In the genomic region with DNA sequence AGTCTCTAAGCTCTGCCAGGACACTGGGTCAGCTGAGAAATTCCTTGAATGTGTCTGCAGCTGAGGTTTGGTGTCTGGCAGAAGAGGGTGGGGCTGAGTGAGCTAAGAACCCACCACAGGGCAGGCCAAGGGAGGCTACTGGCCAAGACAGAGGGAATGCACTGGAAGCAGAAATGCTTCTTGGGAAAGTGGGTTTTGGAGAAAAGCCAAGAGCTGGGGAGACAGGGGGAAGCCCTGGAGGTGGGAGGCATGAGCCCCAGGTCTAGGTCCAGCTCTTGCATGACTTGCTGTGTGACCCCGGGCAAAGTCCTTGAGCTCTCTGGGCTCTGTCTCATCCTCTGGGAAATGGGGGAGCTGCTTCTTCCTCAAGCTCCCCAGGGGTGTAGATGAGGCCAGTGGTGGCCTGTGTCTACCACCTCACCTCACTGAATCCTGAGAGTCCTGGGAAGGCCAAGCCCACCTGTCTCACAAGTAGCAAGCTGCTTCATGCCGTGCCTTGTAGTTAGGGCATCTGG, we compare ENCODE assay signal across 17 cellular contexts. TPM values are rescaled to one million over a fixed set of nuclear protein-coding genes. Genes with fewer than 3 reads are reported as not detected.
DNase-seq lines count a peak whose midpoint lies in the region; TF ChIP-seq lines count a peak whose summit lies in the region.
"Had no signal": no experiment of that assay in that cellular context is flagged by ENCODE, and none has a peak within 500 bp of the region (broad histone marks: within the 10 kb centered on the region; RNA-seq: fewer than 3 reads in every experiment).

No MANE protein-coding gene starts in this region.

- H3K9me3 ChIP-seq in sigmoid colon: no peaks in the 10 kb centered on the region
- H3K9me3 ChIP-seq in transverse colon: no peaks in the 10 kb centered on the region
- H3K9me3 ChIP-seq: pancreas, SJSA1 had no signal

- H3K4me1 Mint-ChIP-seq in nephron: peaks cover 42% of the 10 kb centered on the region
- peaks cover 10% of the 10 kb centered on the region for H3K4me1 Mint-ChIP-seq in activated CD4-positive, alpha-beta T cell treated with anti-CD3 and anti-CD28 coated beads, Interleukin-2, amount 10 ng/mL, durations not matched to agents 24 days and 14 days

- H3K36me3 ChIP-seq in sigmoid colon (no peaks in the 10 kb centered on the region), transverse colon (no peaks in the 10 kb centered on the region)
- H3K36me3 ChIP-seq: pancreas, SJSA1 had no signal

- TF ChIP-seq CTCF in nephron (IDR thresholded peaks at IDR 0.05; ENCODE audit: unreplicated experiment in 3 of 3): no peak
- TF ChIP-seq CTCF in sigmoid colon (IDR thresholded peaks at IDR 0.05): no peak
- TF ChIP-seq CTCF in transverse colon (IDR thresholded peaks at IDR 0.05): no peak

- H3K36me3 Mint-ChIP-seq in nephron (ENCODE audit: low read depth): peaks cover 3% of the 10 kb centered on the region
- H3K36me3 Mint-ChIP-seq in activated CD4-positive, alpha-beta T cell treated with anti-CD3 and anti-CD28 coated beads, Interleukin-2, amount 10 ng/mL, durations not matched to agents 24 days and 14 days (ENCODE audit: low read depth): no peaks in the 10 kb centered on the region

- H3K27ac ChIP-seq in sigmoid colon (peak overlapping the region in 2 of 4 donors; percentile 0 to 76), transverse colon (peak overlapping the region in 1 of 4 donors; percentile 21)
- H3K27ac ChIP-seq: pancreas, SJSA1, VCaP had no signal

- 84 to 89% methylated on average over 2 of the region's 2 CpGs for WGBS in sigmoid colon, 2 donors
- 69 to 83% methylated on average over 1 to 2 of the region's 2 CpGs for WGBS in transverse colon (ENCODE audit: low coverage in 1 of 2), 2 donors

- TF ChIP-seq EP300 in sigmoid colon (IDR thresholded peaks at IDR 0.05): no peak
- TF ChIP-seq EP300 in transverse colon (IDR thresholded peaks at IDR 0.05; ENCODE audit: low read depth): no peak

- in situ Hi-C loops in transverse colon (cut with MboI; ENCODE audit: low pct_ligation_motif_present in 1 of 4, low pct_unique_long_range_greater_than_20kb in 1 of 4, low sequenced_read_pairs in 3 of 4): loop anchor here in 1 of 4 donors (5.0 kb wide), 1 partner anchor 77 kb away; no protein-coding TSS in a partner anchor

- DNase-seq in AG08396 (ENCODE audit: low spot score): peak; percentile 73
- peak; percentile 28 for DNase-seq in HT1080 (ENCODE audit: low read depth)
- DNase-seq in ecto neural progenitor cell (ENCODE audit: low spot score): peak; percentile 53
- DNase-seq in hypothalamus (lab: John Stamatoyannopoulos, UW): no peak
- no peak for DNase-seq in sigmoid colon
- no peak for DNase-seq in activated CD4-positive, alpha-beta T cell treated with anti-CD3 and anti-CD28 coated beads, Interleukin-2, amount 10 ng/mL, durations not matched to agents 24 days and 14 days
- no peak for DNase-seq in transverse colon
- DNase-seq: activated CD8-positive, alpha-beta memory T cell treated with anti-CD3 and anti-CD28 coated beads, Interleukin-2, amount 50 U/mL, for 48 hours; C1 segment of cervical spinal cord; KBM-7; NCI-H1930; pancreas; stimulated activated CD4-positive, alpha-beta T cell treated with anti-CD3 and anti-CD28 coated beads, Interleukin-1b, Interleukin-23, amount 100 ng/mL, for 48 hours had no signal

- peak overlapping the region; percentile 78 to 87 (median 81) for H3K4me3 Mint-ChIP-seq in nephron
- H3K4me3 Mint-ChIP-seq in activated CD4-positive, alpha-beta T cell treated with anti-CD3 and anti-CD28 coated beads, Interleukin-2, amount 10 ng/mL, durations not matched to agents 24 days and 14 days: no peak overlapping the region

- H3K4me1 ChIP-seq in sigmoid colon: peaks cover 0 to 59% (median 50%) of the 10 kb centered on the region in 4 donors
- H3K4me1 ChIP-seq in transverse colon: peaks cover 4 to 37% (median 26%) of the 10 kb centered on the region in 4 donors
- H3K4me1 ChIP-seq: pancreas had no signal

- no peaks in the 10 kb centered on the region for H3K27me3 Mint-ChIP-seq in nephron (ENCODE audit: low read depth)
- peaks cover 17% of the 10 kb centered on the region for H3K27me3 Mint-ChIP-seq in activated CD4-positive, alpha-beta T cell treated with anti-CD3 and anti-CD28 coated beads, Interleukin-2, amount 10 ng/mL, durations not matched to agents 24 days and 14 days

- no peaks in the 10 kb centered on the region for H3K27me3 ChIP-seq in sigmoid colon
- H3K27me3 ChIP-seq in transverse colon: no peaks in the 10 kb centered on the region
- H3K27me3 ChIP-seq: pancreas, SJSA1 had no signal

- TF ChIP-seq POLR2A in sigmoid colon (IDR thresholded peaks at IDR 0.05): no peak
- TF ChIP-seq POLR2A in transverse colon (IDR thresholded peaks at IDR 0.05): no peak

- H3K9me3 Mint-ChIP-seq in nephron: no peaks in the 10 kb centered on the region
- H3K9me3 Mint-ChIP-seq in activated CD4-positive, alpha-beta T cell treated with anti-CD3 and anti-CD28 coated beads, Interleukin-2, amount 10 ng/mL, durations not matched to agents 24 days and 14 days: no peaks in the 10 kb centered on the region

- H3K4me3 ChIP-seq in sigmoid colon: no peak overlapping the region
- H3K4me3 ChIP-seq in transverse colon: no peak overlapping the region
- H3K4me3 ChIP-seq: pancreas, SJSA1 had no signal

- intact Hi-C loops in sigmoid colon (cut with DNase I) (no loop called here), transverse colon (cut with DNase I; ENCODE audit: low total_unique reads) (no loop called here)
- intact Hi-C loops in activated CD4-positive, alpha-beta T cell treated with anti-CD3 and anti-CD28 coated beads, Interleukin-2, amount 10 ng/mL, durations not matched to agents 24 days and 14 days (cut with micrococcal nuclease): no loop called here

- H3K27ac Mint-ChIP-seq in nephron: peak overlapping the region; percentile 14 to 71 (median 63)
- H3K27ac Mint-ChIP-seq in activated CD4-positive, alpha-beta T cell treated with anti-CD3 and anti-CD28 coated beads, Interleukin-2, amount 10 ng/mL, durations not matched to agents 24 days and 14 days: no peak overlapping the region

RNA-seq across cellular contexts. Expression of a gene that starts 2.3 kb away (rescaled TPM):
- total RNA-seq in HT1080 (2014; rRNA removed; shearing (Covaris generic)): not detected in 2 replicates
- polyA plus RNA-seq in HT1080 (2015; cell fraction: cytosol; rRNA removed): not detected in 2 replicates
- polyA plus RNA-seq in HT1080 (2015; cell fraction: nucleus; rRNA removed): not detected in 2 replicates
- 1 to 10 TPM; 4.6 to 9.9 (median 8.6) TPM for total RNA-seq in sigmoid colon
- 1 to 10 TPM in 1 of 3 donors, under 1 TPM in 1, not detected in 1; 0.60 to 4.4 TPM for polyA plus RNA-seq in sigmoid colon
- 0.50 and 0.70 TPM in 2 replicates for total RNA-seq in activated CD4-positive, alpha-beta T cell treated with anti-CD3 and anti-CD28 coated beads, Interleukin-2, amount 10 ng/mL, durations not matched to agents 24 days and 14 days
- 1 to 10 TPM; 1.2 to 2.2 (median 1.6) TPM for total RNA-seq in transverse colon

RNA-seq across cellular contexts. Expression of a gene that starts 7.2 kb away (rescaled TPM):
- total RNA-seq in HT1080 (2014; rRNA removed; shearing (Covaris generic)): not detected in 2 replicates
- polyA plus RNA-seq in HT1080 (2015; cell fraction: cytosol; rRNA removed): not detected in 2 replicates
- polyA plus RNA-seq in HT1080 (2015; cell fraction: nucleus; rRNA removed): not detected in 2 replicates
- total RNA-seq in sigmoid colon (10 to 100 TPM in 3 of 4 donors, 1 to 10 TPM in 1; 5.7 to 51.5 (median 29.1) TPM), transverse colon (10 to 100 TPM; 15.3 to 80.1 (median 50.8) TPM)
- 100 to 1,000 TPM; 272 to 336 (median 286) TPM for polyA plus RNA-seq in sigmoid colon
- 122 and 126 TPM in 2 replicates for total RNA-seq in activated CD4-positive, alpha-beta T cell treated with anti-CD3 and anti-CD28 coated beads, Interleukin-2, amount 10 ng/mL, durations not matched to agents 24 days and 14 days

RNA-seq across cellular contexts. Expression of a gene that starts 11.8 kb away (rescaled TPM):
- 88.6 and 107 TPM in 2 replicates for total RNA-seq in HT1080 (2014; rRNA removed; shearing (Covaris generic))
- polyA plus RNA-seq in HT1080 (2015; cell fraction: cytosol; rRNA removed): 113 and 130 TPM in 2 replicates
- polyA plus RNA-seq in HT1080 (2015; cell fraction: nucleus; rRNA removed): 63.3 and 72.1 TPM in 2 replicates
- 10 to 100 TPM; 25.0 to 85.7 (median 45.5) TPM for total RNA-seq in sigmoid colon
- polyA plus RNA-seq in sigmoid colon: 10 to 100 TPM; 39.0 to 70.8 (median 43.9) TPM
- total RNA-seq in activated CD4-positive, alpha-beta T cell treated with anti-CD3 and anti-CD28 coated beads, Interleukin-2, amount 10 ng/mL, durations not matched to agents 24 days and 14 days: 89.9 and 92.2 TPM in 2 replicates
- 10 to 100 TPM; 33.7 to 61.3 (median 54.7) TPM for total RNA-seq in transverse colon

RNA-seq across cellular contexts. Expression of a gene that starts 12.2 kb away (rescaled TPM):
- 1.1 TPM in 1 of 2 replicates, not detected in the other for total RNA-seq in HT1080 (2014; rRNA removed; shearing (Covaris generic))
- polyA plus RNA-seq in HT1080 (2015; cell fraction: cytosol; rRNA removed): 0.34 TPM in 1 of 2 replicates, not detected in the other
- 0.67 and 3.7 TPM in 2 replicates for polyA plus RNA-seq in HT1080 (2015; cell fraction: nucleus; rRNA removed)
- under 1 TPM in 1 of 4 donors, not detected in 3; 0.36 TPM for total RNA-seq in sigmoid colon
- polyA plus RNA-seq in sigmoid colon: under 1 TPM in 1 of 3 donors, not detected in 2; 0.45 TPM
- 0.16 and 0.19 TPM in 2 replicates for total RNA-seq in activated CD4-positive, alpha-beta T cell treated with anti-CD3 and anti-CD28 coated beads, Interleukin-2, amount 10 ng/mL, durations not matched to agents 24 days and 14 days
- not detected for total RNA-seq in transverse colon
- total RNA-seq: lower leg skin, pancreas, SJSA1 had no signal
- polyA plus RNA-seq: pancreas had no signal

RNA-seq across cellular contexts. Expression of a gene that starts 20.8 kb away (rescaled TPM):
- not detected in 2 replicates for total RNA-seq in HT1080 (2014; rRNA removed; shearing (Covaris generic))
- polyA plus RNA-seq in HT1080 (2015; cell fraction: cytosol; rRNA removed): not detected in 2 replicates
- not detected in 2 replicates for polyA plus RNA-seq in HT1080 (2015; cell fraction: nucleus; rRNA removed)
- total RNA-seq in sigmoid colon: not detected
- polyA plus RNA-seq in sigmoid colon: 10 to 100 TPM in 1 of 3 donors, 1 to 10 TPM in 1, not detected in 1; 2.4 to 65.9 TPM
- total RNA-seq in activated CD4-positive, alpha-beta T cell treated with anti-CD3 and anti-CD28 coated beads, Interleukin-2, amount 10 ng/mL, durations not matched to agents 24 days and 14 days: not detected in 2 replicates
- 1 to 10 TPM in 2 of 4 donors, not detected in 2; 2.6 to 5.4 TPM for total RNA-seq in transverse colon
- total RNA-seq: lower leg skin, SJSA1 had no signal

Comparison
In these comparisons a context has a peak if more than half of its experiments do, and no peak if none do; other contexts are left out.
1. DNase-seq: peak in AG08396 (single experiment), HT1080 (single experiment) and ecto neural progenitor cell (single experiment); none in hypothalamus (0 of 51), sigmoid colon (single experiment), activated CD4-positive, alpha-beta T cell treated with anti-CD3 and anti-CD28 coated beads, Interleukin-2, amount 10 ng/mL, durations not matched to agents 24 days and 14 days (single experiment) and transverse colon (single experiment).